ENCODE assay signal across 33 cellular contexts in the genomic region with DNA sequence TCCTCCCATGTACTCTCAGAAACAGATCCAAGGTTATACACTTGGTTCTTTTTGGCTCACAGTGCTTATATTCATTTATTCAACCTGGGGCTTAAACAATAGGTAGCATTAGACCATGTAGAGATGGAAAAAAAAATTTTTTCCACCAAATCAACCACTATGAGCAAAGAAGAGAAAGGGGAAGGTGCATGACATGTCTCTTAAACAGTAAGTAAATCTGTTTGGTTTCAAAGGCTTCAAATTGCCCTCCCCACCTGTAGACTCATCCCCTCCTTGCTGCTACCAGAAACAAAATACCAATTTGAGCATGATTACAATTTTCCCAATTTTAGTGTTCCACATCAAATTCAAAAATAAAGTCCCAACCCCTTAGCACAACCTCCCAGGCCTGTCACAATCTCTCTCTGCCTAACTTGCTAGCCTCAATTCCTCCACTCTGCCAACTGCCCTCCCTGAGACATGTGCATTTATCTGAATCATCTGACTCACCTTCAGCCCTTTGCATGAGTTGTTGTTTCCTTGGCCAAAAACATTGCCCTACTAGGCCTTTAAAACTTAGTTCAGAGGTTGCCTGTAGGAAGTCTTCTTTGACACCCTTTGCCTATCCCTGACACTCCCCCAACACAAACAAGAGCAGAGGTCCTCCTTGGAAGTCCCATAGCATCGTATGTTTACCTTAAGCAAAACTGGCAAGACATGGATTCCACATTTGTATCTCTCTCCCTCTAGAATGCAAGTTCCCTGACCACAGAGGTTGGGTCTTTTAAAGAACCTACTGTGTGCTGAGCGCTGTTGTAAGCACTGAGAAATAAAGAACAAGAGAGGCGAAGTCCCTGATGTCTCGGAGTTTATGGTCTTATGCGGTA. TPM values are rescaled to one million over a fixed set of nuclear protein-coding genes. Genes with fewer than 3 reads are reported as not detected.
DNase-seq lines count a peak whose midpoint lies in the region; ATAC-seq lines count a peak whose summit lies in the region.
"Had no signal": no experiment of that assay in that cellular context is flagged by ENCODE, and none has a peak within 500 bp of the region (broad histone marks: within the 10 kb centered on the region; RNA-seq: fewer than 3 reads in every experiment).

No MANE protein-coding gene starts in this region.

- H3K9me3 ChIP-seq in SJCRH30 (replicated peaks), result no peaks in the 10 kb centered on the region
- H3K9me3 ChIP-seq: breast epithelium, esophagus squamous epithelium, neutrophil, prostate gland, sigmoid colon, SK-N-SH, vagina had no signal

- H3K4me1 ChIP-seq in SJCRH30, result peaks cover 7% of the 10 kb centered on the region; the same call in 1 of the 2 replicates
- H3K4me1 ChIP-seq: breast epithelium, esophagus squamous epithelium, prostate gland, sigmoid colon, vagina had no signal

- no peak overlapping the region for H3K27ac Mint-ChIP-seq in stimulated activated memory B cell treated with anti-CD40 and anti-IgM and Interleukin-4, amounts not matched to agents 10 μg/mL and 1 μg/mL and 100 μg/mL, for 72 hours
- H3K27ac Mint-ChIP-seq: T-helper 17 cell had no signal

- no peaks in the 10 kb centered on the region for H3K36me3 ChIP-seq in SJCRH30
- H3K36me3 ChIP-seq: breast epithelium, esophagus squamous epithelium, gastrocnemius medialis, neutrophil, prostate gland, sigmoid colon, vagina had no signal

- peaks cover 16% of the 10 kb centered on the region for H3K4me1 Mint-ChIP-seq in stimulated activated memory B cell treated with anti-CD40 and anti-IgM and Interleukin-4, amounts not matched to agents 10 μg/mL and 1 μg/mL and 100 μg/mL, for 72 hours

- no peaks in the 10 kb centered on the region for H3K9me3 Mint-ChIP-seq in stimulated activated memory B cell treated with anti-CD40 and anti-IgM and Interleukin-4, amounts not matched to agents 10 μg/mL and 1 μg/mL and 100 μg/mL, for 72 hours

- peak; percentile 33 for DNase-seq in ELR (ENCODE audit: low read depth)
- DNase-seq in HCEC 1CT, result peak; percentile 7
- peak; percentile 12 for DNase-seq in amniotic epithelial cell (ENCODE audit: low read depth)
- no peak for DNase-seq in left colon
- no peak for DNase-seq in SJCRH30
- DNase-seq in HT-29 (ENCODE audit: low spot score), result no peak
- DNase-seq: activated CD4-positive, CD25-positive, alpha-beta regulatory T cell treated with anti-CD3 and anti-CD28 coated beads, Interleukin-2, amount 50 U/mL, for 72 hours; activated naive CD4-positive, alpha-beta T cell; activated T-cell treated with anti-CD3 and anti-CD28 coated beads, Interleukin-2, amount 50 U/mL, for 1 hour; amygdala; C1 segment of cervical spinal cord; DMS79 treated with DMSO at 0.1 percent for 48 hours; effector CD4-positive, alpha-beta T cell; esophagus squamous epithelium; gastrocnemius medialis; hippocampal formation; mesendoderm; MM.1S; NCI-H1417 treated with DMSO at 0.1 percent for 48 hours; NCI-H2081; NCI-H345; NCI-H774; sigmoid colon; SK-N-SH; stimulated activated CD4-positive, alpha-beta T cell treated with anti-CD3 and anti-CD28 coated beads, Interleukin-4, amount 100 ng/mL, for 24 hours; stimulated activated naive CD4-positive, alpha-beta T cell; T-helper 17 cell had no signal

- intact Hi-C loops in left colon (cut with DNase I, micrococcal nuclease), result no loop called here

- H3K27me3 ChIP-seq in SJCRH30, result no peaks in the 10 kb centered on the region
- H3K27me3 ChIP-seq: breast epithelium, esophagus squamous epithelium, gastrocnemius medialis, neutrophil, sigmoid colon, vagina had no signal

- ATAC-seq in left colon (peak; percentile 91), HG02938 (IDR thresholded peaks at IDR 0.05; ENCODE audit: unreplicated experiment) (no peak)
- no peak for ATAC-seq in stimulated activated memory B cell treated with anti-CD40 and anti-IgM and Interleukin-4, amounts not matched to agents 10 μg/mL and 1 μg/mL and 100 μg/mL, for 72 hours
- ATAC-seq: gastrocnemius medialis, T-helper 17 cell had no signal

- H3K27me3 Mint-ChIP-seq in stimulated activated memory B cell treated with anti-CD40 and anti-IgM and Interleukin-4, amounts not matched to agents 10 μg/mL and 1 μg/mL and 100 μg/mL, for 72 hours, result no peaks in the 10 kb centered on the region

- H3K36me3 Mint-ChIP-seq in stimulated activated memory B cell treated with anti-CD40 and anti-IgM and Interleukin-4, amounts not matched to agents 10 μg/mL and 1 μg/mL and 100 μg/mL, for 72 hours, result no peaks in the 10 kb centered on the region

- H3K4me3 Mint-ChIP-seq in stimulated activated memory B cell treated with anti-CD40 and anti-IgM and Interleukin-4, amounts not matched to agents 10 μg/mL and 1 μg/mL and 100 μg/mL, for 72 hours, result no peak overlapping the region
- H3K4me3 Mint-ChIP-seq: T-helper 17 cell had no signal

- no peak overlapping the region for H3K27ac ChIP-seq in SJCRH30
- H3K27ac ChIP-seq: breast epithelium, esophagus squamous epithelium, gastrocnemius medialis, neutrophil, prostate gland, sigmoid colon, vagina had no signal

- H3K4me3 ChIP-seq in SJCRH30, result no peak overlapping the region
- H3K4me3 ChIP-seq: breast epithelium, esophagus squamous epithelium, gastrocnemius medialis, prostate gland, sigmoid colon, vagina had no signal

RNA-seq across cellular contexts. Expression of a gene that starts 30.3 kb away (rescaled TPM):
- total RNA-seq in left colon, result 10 to 100 TPM; 22.4 to 28.3 TPM
- 37.1 and 44.5 TPM in 2 replicates for total RNA-seq in SJCRH30 (2014; rRNA removed; shearing (Covaris generic))
- total RNA-seq in HT-29 (2014; rRNA removed; shearing (Covaris generic)), result 5.7 and 6.0 TPM in 2 replicates

Comparison
In these comparisons a context has a peak if more than half of its experiments do, and no peak if none do; other contexts are left out.
1. DNase-seq: peak in ELR (single experiment), HCEC 1CT (single experiment) and amniotic epithelial cell (single experiment); none in left colon (0 of 2), SJCRH30 (0 of 2) and HT-29 (single experiment).